ENCODE assay signal across 9 cellular contexts in the genomic region with DNA sequence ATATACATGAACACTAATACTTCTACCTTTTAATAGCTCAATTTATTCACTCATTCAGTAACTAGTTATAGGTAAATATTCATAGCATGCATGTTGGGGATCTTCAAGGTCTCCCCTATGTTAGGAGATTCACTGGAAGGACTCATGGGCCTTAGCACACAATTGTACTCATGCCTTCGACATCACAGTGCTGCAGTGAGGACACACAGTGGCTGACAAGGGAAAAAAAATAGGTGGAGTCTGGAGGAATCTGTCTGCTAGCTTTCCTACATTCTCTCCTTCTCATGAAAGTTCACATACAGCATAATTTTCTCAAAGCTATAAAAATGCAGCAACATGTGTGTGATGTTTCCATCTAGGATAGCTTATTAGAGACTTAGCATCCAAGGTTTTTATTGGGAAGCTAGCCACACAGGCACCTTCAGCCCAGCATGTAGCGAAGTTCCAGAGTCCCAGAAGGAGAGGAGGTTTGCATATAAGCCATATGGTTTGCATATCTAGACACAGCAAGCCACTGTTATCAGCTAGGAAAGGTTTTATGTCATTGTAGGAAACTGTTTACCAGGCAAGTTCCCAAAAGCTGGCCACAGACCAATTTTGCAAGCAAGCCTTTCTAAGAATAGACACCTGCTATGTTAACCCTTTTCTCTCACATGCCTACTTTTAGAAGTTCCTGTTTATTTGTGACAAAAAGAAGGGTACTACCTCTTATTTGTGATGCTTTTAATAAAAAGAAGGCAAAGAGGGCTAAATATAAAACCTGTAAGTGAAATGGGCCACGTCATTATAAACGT. TPM values are rescaled to one million over a fixed set of nuclear protein-coding genes. Genes with fewer than 3 reads are reported as not detected.
DNase-seq lines count a peak whose midpoint lies in the region; ATAC-seq lines count a peak whose summit lies in the region.
"Had no signal": no experiment of that assay in that cellular context is flagged by ENCODE, and none has a peak within 500 bp of the region (broad histone marks: within the 10 kb centered on the region; RNA-seq: fewer than 3 reads in every experiment).

No MANE protein-coding gene starts in this region.

- H3K27me3 ChIP-seq in mesendoderm (ENCODE audit: insufficient read depth, low read length, poor library complexity), result no peaks in the 10 kb centered on the region

- DNase-seq in DMS 273 (lab: John Stamatoyannopoulos, UW; ENCODE audit: unreplicated experiment), result peak; percentile 52
- no peak for DNase-seq in DMS 273 treated with DMSO at 0.1 percent for 48 hours (lab: John Stamatoyannopoulos, UW)
- peak; percentile 85 for DNase-seq in NCI-H1048 (lab: John Stamatoyannopoulos, UW)
- DNase-seq in mesendoderm, result peak; percentile 14
- no peak for DNase-seq in activated gamma-delta T cell (lab: John Stamatoyannopoulos, UW)
- no peak for DNase-seq in foreskin melanocyte
- no peak for DNase-seq in amniotic stem cell (lab: John Stamatoyannopoulos, UW)
- DNase-seq: T1000 had no signal

- no peak overlapping the region for H2BK120ac ChIP-seq in mesendoderm (ENCODE audit: low read depth, low read length)

- no peak overlapping the region for H3K4ac ChIP-seq in mesendoderm (ENCODE audit: low read depth, low read length)

- no peak overlapping the region for H3K56ac ChIP-seq in mesendoderm (ENCODE audit: low read length)

- no CpG with 5 or more reads among the region's 4 CpGs for WGBS in mesendoderm (ENCODE audit: extremely low coverage, insufficient coverage, low lambda C conversion rate)

- H3K9ac ChIP-seq in mesendoderm (ENCODE audit: low read length), result no peak overlapping the region

- H3K18ac ChIP-seq in mesendoderm (ENCODE audit: low read length), result no peak overlapping the region

- H3K79me1 ChIP-seq in mesendoderm (ENCODE audit: low read length), result no peaks in the 10 kb centered on the region

- no peak overlapping the region for H3K23ac ChIP-seq in mesendoderm (ENCODE audit: low read length)

- no peak overlapping the region for H3K4me2 ChIP-seq in mesendoderm (ENCODE audit: low read length)

- no peak overlapping the region for H2BK5ac ChIP-seq in mesendoderm (ENCODE audit: low read length)

- no peaks in the 10 kb centered on the region for H3K36me3 ChIP-seq in mesendoderm (ENCODE audit: control insufficient read depth, insufficient read depth, low read length)

- no peaks in the 10 kb centered on the region for H3K4me1 ChIP-seq in mesendoderm (ENCODE audit: control insufficient read depth, low read depth, low read length)

- H3K4me3 ChIP-seq in mesendoderm (ENCODE audit: low read length), result no peak overlapping the region

- H2BK15ac ChIP-seq in mesendoderm (replicated peaks; ENCODE audit: low read depth), result no peak overlapping the region

- H3K27ac ChIP-seq in mesendoderm (ENCODE audit: low read depth, low read length), result no peak overlapping the region

- peak; percentile 42 for ATAC-seq in HG02759 (IDR thresholded peaks at IDR 0.05; ENCODE audit: unreplicated experiment)

- H4K8ac ChIP-seq in mesendoderm (ENCODE audit: low read depth, low read length), result no peak overlapping the region

- H3K79me2 ChIP-seq in mesendoderm (ENCODE audit: control insufficient read depth, insufficient read depth, low read length), result no peaks in the 10 kb centered on the region

- H2AK5ac ChIP-seq in mesendoderm (ENCODE audit: low read length), result no peak overlapping the region

- no peak overlapping the region for H4K5ac ChIP-seq in mesendoderm (ENCODE audit: low read length)

RNA-seq across cellular contexts. Expression of gene MORC1, which starts 46.4 kb away (rescaled TPM):
- not detected for polyA plus RNA-seq in mesendoderm (2013, experiment 1 of 2)
- not detected for polyA plus RNA-seq in mesendoderm (2013, experiment 2 of 2)

Comparison
In these comparisons a context has a peak if more than half of its experiments do, and no peak if none do; other contexts are left out.
1. DNase-seq: peak in DMS 273 (single experiment), NCI-H1048 (single experiment) and mesendoderm (single experiment); none in DMS 273 treated with DMSO at 0.1 percent for 48 hours (single experiment), activated gamma-delta T cell (single experiment), foreskin melanocyte (single experiment) and amniotic stem cell (single experiment).